In genomic region chr2:142330458-142330857, GRCh38 we compare ENCODE assay signal across 34 cellular contexts.
"Had no signal": no experiment of that assay in that cellular context is flagged by ENCODE, and none has a peak within 500 bp of the region (broad histone marks: within the 10 kb centered on the region; RNA-seq: fewer than 3 reads in every experiment).

No MANE protein-coding gene starts in this region.

- H3K4me3 ChIP-seq: MG63 had no signal

- H3K27ac ChIP-seq: KMS-11 had no signal

- H3K9me3 ChIP-seq: MG63 had no signal

- H3K36me3 ChIP-seq: MG63 had no signal

- H3K27me3 ChIP-seq: MG63 had no signal

- DNase-seq: Karpas-422, Kasumi-1, MG63, MM.1S, MV-4-11, NCI-H1048, NCI-H1092, NCI-H1092 treated with DMSO at 0.1 percent for 48 hours, NCI-H1105, NCI-H1105 treated with DMSO at 0.1 percent for 48 hours, NCI-H1417, NCI-H1417 treated with DMSO at 0.1 percent for 48 hours, NCI-H1436, NCI-H1436 treated with DMSO at 0.1 percent for 48 hours, NCI-H146, NCI-H1694, NCI-H1694 treated with DMSO at 0.1 percent for 48 hours, NCI-H187, NCI-H187 treated with DMSO at 0.1 percent for 48 hours, NCI-H1930, NCI-H2029, NCI-H2029 treated with DMSO at 0.1 percent for 48 hours, NCI-H2081, NCI-H2081 treated with DMSO at 0.1 percent for 48 hours, NCI-H2107, NCI-H2171, NCI-H2171 treated with DMSO at 0.1 percent for 48 hours, NCI-H2227 treated with DMSO at 0.1 percent for 48 hours, NCI-H226, NCI-H345, NCI-H446, NCI-H446 treated with DMSO at 0.1 percent for 48 hours, NCI-H510A had no signal

- H3K4me2 ChIP-seq: KMS-11 had no signal

- H3K9ac ChIP-seq: KMS-11 had no signal
